In genomic region chr18:67845035-67845434, GRCh38 we compare ENCODE assay signal across 16 cellular contexts.
DNase-seq lines count a peak whose midpoint lies in the region; ATAC-seq and TF ChIP-seq lines count a peak whose summit lies in the region.
"Had no signal": no experiment of that assay in that cellular context is flagged by ENCODE, and none has a peak within 500 bp of the region (broad histone marks: within the 10 kb centered on the region; RNA-seq: fewer than 3 reads in every experiment).

No MANE protein-coding gene starts in this region.

- no peak overlapping the region for H3K27ac ChIP-seq in GM23338 (ENCODE audit: low read depth)
- no peak overlapping the region for H3K27ac ChIP-seq in neural progenitor cell
- H3K27ac ChIP-seq in hepatocyte: no peak overlapping the region
- H3K27ac ChIP-seq: heart left ventricle had no signal

- H3K27me3 Mint-ChIP-seq in GM23338 (ENCODE audit: insufficient read depth, low read depth, poor library complexity) (no peaks in the 10 kb centered on the region), neural progenitor cell (ENCODE audit: insufficient read depth, low read depth) (peaks cover 7% of the 10 kb centered on the region)
- H3K27me3 Mint-ChIP-seq: brain; CD4-positive, alpha-beta T cell had no signal

- DNase-seq in GM23338 (ENCODE audit: low spot score): no peak
- DNase-seq in NCI-H146 treated with DMSO at 0.1 percent for 48 hours (lab: John Stamatoyannopoulos, UW; ENCODE audit: unreplicated experiment): peak; percentile 51
- DNase-seq in epithelial cell of proximal tubule (ENCODE audit: low read depth): no peak
- DNase-seq in neural progenitor cell (ENCODE audit: low spot score): no peak
- DNase-seq in NCI-H1436 (lab: John Stamatoyannopoulos, UW): no peak
- DNase-seq in DMS153 treated with DMSO at 0.1 percent for 48 hours (lab: John Stamatoyannopoulos, UW; ENCODE audit: unreplicated experiment): no peak
- DNase-seq in hepatocyte (ENCODE audit: low spot score): no peak
- DNase-seq: activated naive CD4-positive, alpha-beta T cell treated with anti-CD3 and anti-CD28 coated beads for 36 hours; CD4-positive, alpha-beta T cell; heart left ventricle; NCI-H1694; NCI-H69; SHP77 treated with DMSO at 0.1 percent for 48 hours had no signal

- H3K27ac Mint-ChIP-seq in GM23338 (no peak overlapping the region), neural progenitor cell (no peak overlapping the region)
- H3K27ac Mint-ChIP-seq: activated naive CD4-positive, alpha-beta T cell treated with anti-CD3 and anti-CD28 coated beads for 36 hours; brain; CD4-positive, alpha-beta T cell had no signal

- H3K4me3 Mint-ChIP-seq in GM23338 (no peak overlapping the region), neural progenitor cell (no peak overlapping the region)
- H3K4me3 Mint-ChIP-seq: activated naive CD4-positive, alpha-beta T cell treated with anti-CD3 and anti-CD28 coated beads for 36 hours; brain; CD4-positive, alpha-beta T cell had no signal

- H3K36me3 Mint-ChIP-seq in GM23338 (ENCODE audit: low read depth) (no peaks in the 10 kb centered on the region), neural progenitor cell (peaks cover 2% of the 10 kb centered on the region)
- H3K36me3 Mint-ChIP-seq: brain had no signal

- no peak overlapping the region for H3K4me2 ChIP-seq in GM23338
- H3K4me2 ChIP-seq in neural progenitor cell: no peak overlapping the region
- no peak overlapping the region for H3K4me2 ChIP-seq in hepatocyte

- H3K4me3 ChIP-seq in GM23338: no peak overlapping the region
- no peak overlapping the region for H3K4me3 ChIP-seq in epithelial cell of proximal tubule (ENCODE audit: low read depth, low read length)
- no peak overlapping the region for H3K4me3 ChIP-seq in neural progenitor cell
- no peak overlapping the region for H3K4me3 ChIP-seq in hepatocyte
- H3K4me3 ChIP-seq: heart left ventricle, K562 had no signal

- ATAC-seq in GM23338: no peak
- ATAC-seq: HCT116, heart left ventricle, K562 had no signal

- H3K9me2 ChIP-seq in GM23338 (ENCODE audit: insufficient read depth) (no peaks in the 10 kb centered on the region), hepatocyte (replicated peaks; ENCODE audit: insufficient read depth) (no peaks in the 10 kb centered on the region)

- H3K79me2 ChIP-seq in GM23338 (replicated peaks; ENCODE audit: insufficient read depth) (no peaks in the 10 kb centered on the region), neural progenitor cell (ENCODE audit: low read depth) (no peaks in the 10 kb centered on the region), hepatocyte (no peaks in the 10 kb centered on the region)

- no peak overlapping the region for H3K9ac ChIP-seq in neural progenitor cell

- no peaks in the 10 kb centered on the region for H3K4me1 Mint-ChIP-seq in GM23338
- H3K4me1 Mint-ChIP-seq in neural progenitor cell: peaks cover 9% of the 10 kb centered on the region
- H3K4me1 Mint-ChIP-seq: brain had no signal

- H2AFZ ChIP-seq in GM23338 (no peak overlapping the region), neural progenitor cell (replicated peaks) (no peak overlapping the region), hepatocyte (no peak overlapping the region)

- H3K9me3 Mint-ChIP-seq in GM23338 (no peaks in the 10 kb centered on the region), neural progenitor cell (peaks cover 9% of the 10 kb centered on the region)
- H3K9me3 Mint-ChIP-seq: activated naive CD4-positive, alpha-beta T cell treated with anti-CD3 and anti-CD28 coated beads for 36 hours; CD4-positive, alpha-beta T cell had no signal

- TF ChIP-seq CTCF in GM23338 (conservative IDR thresholded peaks at IDR 0.05; ENCODE audit: low read depth in 2 of 2): peak; percentile 11 to 31; a peak in 2 of 4 replicates
- TF ChIP-seq CTCF in epithelial cell of proximal tubule (conservative IDR thresholded peaks at IDR 0.05; ENCODE audit: low read depth, low read length): peak; percentile 49
- TF ChIP-seq CTCF in neural progenitor cell (IDR thresholded peaks at IDR 0.05): peak; percentile 10
- no peak for TF ChIP-seq CTCF in hepatocyte (IDR thresholded peaks at IDR 0.05; ENCODE audit: poor library complexity)

- no peaks in the 10 kb centered on the region for H3K9me3 ChIP-seq in neural progenitor cell (ENCODE audit: low read depth)
- no peaks in the 10 kb centered on the region for H3K9me3 ChIP-seq in hepatocyte (ENCODE audit: low read depth)
- H3K9me3 ChIP-seq: heart left ventricle had no signal

- H3K27me3 ChIP-seq in GM23338 (ENCODE audit: insufficient read depth) (no peaks in the 10 kb centered on the region), neural progenitor cell (no peaks in the 10 kb centered on the region), hepatocyte (no peaks in the 10 kb centered on the region)
- H3K27me3 ChIP-seq: heart left ventricle had no signal

- H3K4me1 ChIP-seq in GM23338 (ENCODE audit: insufficient read depth): no peaks in the 10 kb centered on the region
- H3K4me1 ChIP-seq in neural progenitor cell: no peaks in the 10 kb centered on the region
- no peaks in the 10 kb centered on the region for H3K4me1 ChIP-seq in hepatocyte (ENCODE audit: insufficient read depth)
- H3K4me1 ChIP-seq: heart left ventricle had no signal

- H4K20me1 ChIP-seq in GM23338 (replicated peaks; ENCODE audit: insufficient read depth) (no peaks in the 10 kb centered on the region), neural progenitor cell (ENCODE audit: low read depth) (no peaks in the 10 kb centered on the region), hepatocyte (ENCODE audit: insufficient read depth, poor library complexity, severe bottlenecking) (no peaks in the 10 kb centered on the region)

- no peaks in the 10 kb centered on the region for H3F3A ChIP-seq in GM23338 (replicated peaks; ENCODE audit: low read depth)
- no peaks in the 10 kb centered on the region for H3F3A ChIP-seq in neural progenitor cell (ENCODE audit: low read depth)

- no peaks in the 10 kb centered on the region for H3K36me3 ChIP-seq in GM23338 (ENCODE audit: insufficient read depth)
- no peaks in the 10 kb centered on the region for H3K36me3 ChIP-seq in neural progenitor cell
- H3K36me3 ChIP-seq in hepatocyte (replicated peaks; ENCODE audit: insufficient read depth, low read depth): no peaks in the 10 kb centered on the region
- H3K36me3 ChIP-seq: heart left ventricle had no signal

TF ChIP-seq in GM23338, 12 proteins besides CTCF, POLR2A, EP300 and RAD21 (continues in another document):
- no peak for TF ChIP-seq EZH2 (IDR thresholded peaks at IDR 0.05; ENCODE audit: low read depth, unreplicated experiment)
- no peak for TF ChIP-seq ETS1 (IDR thresholded peaks at IDR 0.05)
- TF ChIP-seq REST (IDR thresholded peaks at IDR 0.05; ENCODE audit: unreplicated experiment): no peak
- TF ChIP-seq POLR2AphosphoS5 (IDR thresholded peaks at IDR 0.05; ENCODE audit: low read depth): no peak
